In the genomic region with DNA sequence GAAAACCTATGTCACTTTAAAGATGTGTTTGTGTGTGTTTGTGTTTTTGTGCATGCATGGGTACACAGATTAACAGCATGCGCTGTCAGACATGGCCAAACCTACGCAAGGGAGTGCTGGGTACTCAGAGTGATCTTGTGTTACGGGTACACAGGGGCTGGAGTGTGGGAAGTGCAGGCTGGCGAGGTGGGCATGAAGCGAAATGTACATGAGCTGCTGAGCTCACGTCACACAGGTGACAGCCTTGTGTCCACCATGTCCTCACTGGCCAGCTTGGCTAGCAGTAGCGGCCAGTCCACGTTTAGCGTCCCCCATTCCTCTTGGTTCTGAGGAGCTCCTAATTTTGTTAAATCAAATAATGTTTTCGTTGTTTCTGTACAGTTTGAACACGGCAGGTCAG, we compare ENCODE assay signal across 33 cellular contexts.
"Had no signal": no experiment of that assay in that cellular context is flagged by ENCODE, and none has a peak within 500 bp of the region (broad histone marks: within the 10 kb centered on the region; RNA-seq: fewer than 3 reads in every experiment).

No MANE protein-coding gene starts in this region.

- H3K9me3 Mint-ChIP-seq: activated B cell treated with CpG ODN at 0.5 μM for 24 hours; activated CD8-positive, alpha-beta T cell treated with anti-CD3 and anti-CD28 coated beads for 36 hours; activated naive CD4-positive, alpha-beta T cell treated with anti-CD3 and anti-CD28 coated beads, Interleukin-2, amount 10 ng/mL, durations not matched to agents 7 days and 5 days; activated naive CD4-positive, alpha-beta T cell treated with anti-CD3 and anti-CD28 coated beads, Interleukin-2, amount 50 U/mL, for 72 hours; activated naive CD8-positive, alpha-beta T cell treated with anti-CD3 and anti-CD28 coated beads, Interleukin-2, amount 10 ng/mL, durations not matched to agents 7 days and 5 days; activated T-cell treated with anti-CD3 and anti-CD28 coated beads, Interleukin-2, amount 50 U/mL, for 4 hours; activated T-helper 17 cell treated with anti-CD3 and anti-CD28 coated beads, Interleukin-2, amount 50 U/mL, for 72 hours; effector memory CD8-positive, alpha-beta T cell; T-helper 2 cell treated with Interferon-gamma antibody and Interleukin-4, amounts not matched to agents 5 μg/mL and 100 μg/mL, for 36 hours had no signal

- H3K27me3 ChIP-seq: ascending aorta, breast epithelium, esophagus muscularis mucosa, foreskin keratinocyte, gastrocnemius medialis had no signal

- H3K4me3 Mint-ChIP-seq: activated B cell treated with CpG ODN at 0.5 μM for 24 hours; activated CD8-positive, alpha-beta T cell treated with anti-CD3 and anti-CD28 coated beads for 36 hours; activated naive CD4-positive, alpha-beta T cell treated with anti-CD3 and anti-CD28 coated beads, Interleukin-2, amount 10 ng/mL, durations not matched to agents 7 days and 5 days; activated naive CD8-positive, alpha-beta T cell treated with anti-CD3 and anti-CD28 coated beads, Interleukin-2, amount 10 ng/mL, durations not matched to agents 7 days and 5 days; activated T-cell treated with anti-CD3 and anti-CD28 coated beads, Interleukin-2, amount 50 U/mL, for 4 hours; activated T-helper 17 cell treated with anti-CD3 and anti-CD28 coated beads, Interleukin-2, amount 50 U/mL, for 72 hours; brain; effector memory CD8-positive, alpha-beta T cell; T-helper 2 cell treated with Interferon-gamma antibody and Interleukin-4, amounts not matched to agents 5 μg/mL and 100 μg/mL, for 36 hours had no signal

- H3K4me1 ChIP-seq: breast epithelium, foreskin keratinocyte, gastrocnemius medialis had no signal

- H3K4me3 ChIP-seq: ascending aorta, breast epithelium, esophagus muscularis mucosa, gastrocnemius medialis, heart right ventricle had no signal

- H3K36me3 Mint-ChIP-seq: activated naive CD4-positive, alpha-beta T cell treated with anti-CD3 and anti-CD28 coated beads, Interleukin-2, amount 10 ng/mL, durations not matched to agents 7 days and 5 days; activated naive CD4-positive, alpha-beta T cell treated with anti-CD3 and anti-CD28 coated beads, Interleukin-2, amount 50 U/mL, for 72 hours; activated naive CD8-positive, alpha-beta T cell treated with anti-CD3 and anti-CD28 coated beads, Interleukin-2, amount 10 ng/mL, durations not matched to agents 7 days and 5 days; brain had no signal

- ATAC-seq: activated CD4-positive, CD25-positive, alpha-beta regulatory T cell treated with anti-CD3 and anti-CD28 coated beads, Interleukin-2, amount 50 U/mL, for 24 hours; activated CD8-positive, alpha-beta T cell treated with anti-CD3 and anti-CD28 coated beads for 36 hours; activated naive CD4-positive, alpha-beta T cell treated with anti-CD3 and anti-CD28 coated beads, Interleukin-2, amount 50 U/mL, for 72 hours; activated T-cell treated with anti-CD3 and anti-CD28 coated beads, Interleukin-2, amount 50 U/mL, for 4 hours; activated T-helper 17 cell treated with anti-CD3 and anti-CD28 coated beads, Interleukin-2, amount 50 U/mL, for 72 hours; effector memory CD8-positive, alpha-beta T cell; foreskin keratinocyte; gastrocnemius medialis; heart right ventricle; T-helper 17 cell had no signal

- DNase-seq: activated B cell treated with CpG ODN at 0.5 μM for 24 hours; activated CD4-positive, alpha-beta T cell treated with anti-CD3 and anti-CD28 coated beads for 48 hours; activated CD4-positive, alpha-beta T cell treated with anti-CD3 and anti-CD28 coated beads, Interleukin-2, amount 50 U/mL, for 1 hour; activated CD4-positive, alpha-beta T cell treated with anti-CD3 and anti-CD28 coated beads, Interleukin-2, amount 50 U/mL, for 48 hours; activated CD8-positive, alpha-beta T cell treated with anti-CD3 and anti-CD28 coated beads for 36 hours; activated gamma-delta T cell; activated naive CD4-positive, alpha-beta T cell; activated naive CD4-positive, alpha-beta T cell treated with anti-CD3 and anti-CD28 coated beads, Interleukin-2, amount 10 ng/mL, durations not matched to agents 7 days and 5 days; activated naive CD8-positive, alpha-beta T cell treated with anti-CD3 and anti-CD28 coated beads, Interleukin-2, amount 10 ng/mL, durations not matched to agents 7 days and 5 days; activated T-cell treated with anti-CD3 and anti-CD28 coated beads, Interleukin-2, amount 50 U/mL, for 4 hours; caudate nucleus; cortex of kidney; dermis blood vessel endothelial cell; effector CD4-positive, alpha-beta T cell; effector memory CD8-positive, alpha-beta T cell; erythroblast; foreskin keratinocyte; gastrocnemius medialis; glutamatergic neuron; heart right ventricle; T-helper 1 cell; T-helper 17 cell; T1000; WERI-Rb-1 had no signal

- H3K27ac ChIP-seq: ascending aorta, breast epithelium, esophagus muscularis mucosa, foreskin keratinocyte, gastrocnemius medialis, heart right ventricle, WERI-Rb-1 had no signal

- H3K9me3 ChIP-seq: ascending aorta, breast epithelium, esophagus muscularis mucosa, gastrocnemius medialis, heart right ventricle had no signal

- H3K4me1 Mint-ChIP-seq: activated B cell treated with CpG ODN at 0.5 μM for 24 hours; activated naive CD4-positive, alpha-beta T cell treated with anti-CD3 and anti-CD28 coated beads, Interleukin-2, amount 10 ng/mL, durations not matched to agents 7 days and 5 days; activated T-helper 17 cell treated with anti-CD3 and anti-CD28 coated beads, Interleukin-2, amount 50 U/mL, for 72 hours; brain had no signal

- FAIRE-seq: colon had no signal

- H3K36me3 ChIP-seq: ascending aorta, breast epithelium, esophagus muscularis mucosa, gastrocnemius medialis, heart right ventricle, WERI-Rb-1 had no signal

- H3K27me3 Mint-ChIP-seq: activated B cell treated with CpG ODN at 0.5 μM for 24 hours; activated CD8-positive, alpha-beta T cell treated with anti-CD3 and anti-CD28 coated beads for 36 hours; effector memory CD8-positive, alpha-beta T cell; T-helper 17 cell had no signal

- H3K27ac Mint-ChIP-seq: activated B cell treated with CpG ODN at 0.5 μM for 24 hours; activated CD8-positive, alpha-beta T cell treated with anti-CD3 and anti-CD28 coated beads for 36 hours; activated naive CD4-positive, alpha-beta T cell treated with anti-CD3 and anti-CD28 coated beads, Interleukin-2, amount 50 U/mL, for 72 hours; activated naive CD8-positive, alpha-beta T cell treated with anti-CD3 and anti-CD28 coated beads, Interleukin-2, amount 10 ng/mL, durations not matched to agents 7 days and 5 days; activated T-helper 17 cell treated with anti-CD3 and anti-CD28 coated beads, Interleukin-2, amount 50 U/mL, for 72 hours; brain; effector memory CD8-positive, alpha-beta T cell; T-helper 17 cell; T-helper 2 cell treated with Interferon-gamma antibody and Interleukin-4, amounts not matched to agents 5 μg/mL and 100 μg/mL, for 36 hours had no signal
